ENCODE assay signal across 9 cellular contexts in the genomic region with DNA sequence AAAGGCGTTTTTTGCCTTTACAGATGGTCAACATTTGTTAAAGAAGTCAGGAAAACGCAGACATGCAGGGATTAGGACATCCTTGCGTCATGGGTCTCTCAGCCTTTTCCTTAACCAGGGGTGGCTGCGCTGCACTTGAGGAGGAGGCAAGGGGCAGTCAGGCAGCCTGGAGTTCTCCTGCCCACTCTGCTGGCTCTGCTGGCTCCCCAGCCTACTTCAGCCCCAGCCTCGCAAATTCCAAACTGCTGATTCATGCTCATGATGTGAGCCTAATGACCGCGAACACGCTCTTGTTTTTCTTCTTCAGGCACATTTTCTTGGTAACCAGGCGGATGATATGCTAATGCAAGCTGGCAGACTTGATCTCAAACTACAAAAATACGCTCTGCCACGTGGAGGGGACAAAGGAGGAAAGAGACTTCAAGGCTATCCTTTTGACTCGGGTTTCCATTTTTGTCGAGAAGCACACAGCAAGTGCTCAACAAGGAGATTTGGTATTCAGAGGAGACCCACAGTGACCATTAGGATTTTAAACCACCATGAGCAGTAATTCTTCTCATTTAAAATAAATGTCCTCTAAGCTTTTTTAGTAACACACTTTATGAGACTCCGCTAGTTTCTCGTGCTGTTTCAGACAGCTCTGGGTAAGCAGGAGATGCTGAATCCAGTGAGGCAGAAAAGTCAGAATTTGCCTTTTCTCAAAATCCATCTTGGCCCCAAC.
A peak's percentile ranks its signal among the peaks of the same experiment; 100 is the strongest.
DNase-seq lines count a peak whose midpoint lies in the region; ATAC-seq and TF ChIP-seq lines count a peak whose summit lies in the region.
"Had no signal": no experiment of that assay in that cellular context is flagged by ENCODE, and none has a peak within 500 bp of the region (broad histone marks: within the 10 kb centered on the region; RNA-seq: fewer than 3 reads in every experiment).

No MANE protein-coding gene starts in this region.

- intact Hi-C loops in ovary (cut with DNase I): no loop called here

- ATAC-seq in GM21737 (IDR thresholded peaks at IDR 0.05; ENCODE audit: unreplicated experiment): no peak
- no peak for ATAC-seq in stimulated activated memory B cell treated with anti-CD40 and anti-IgM and Interleukin-4, amounts not matched to agents 10 μg/mL and 1 μg/mL and 100 μg/mL, for 72 hours

- no peaks in the 10 kb centered on the region for H3K9me3 Mint-ChIP-seq in stimulated activated memory B cell treated with anti-CD40 and anti-IgM and Interleukin-4, amounts not matched to agents 10 μg/mL and 1 μg/mL and 100 μg/mL, for 72 hours
- H3K9me3 Mint-ChIP-seq: memory B cell had no signal

- no peak overlapping the region for H3K27ac Mint-ChIP-seq in stimulated activated memory B cell treated with anti-CD40 and anti-IgM and Interleukin-4, amounts not matched to agents 10 μg/mL and 1 μg/mL and 100 μg/mL, for 72 hours
- H3K27ac Mint-ChIP-seq: memory B cell had no signal

- H3K27me3 Mint-ChIP-seq in stimulated activated memory B cell treated with anti-CD40 and anti-IgM and Interleukin-4, amounts not matched to agents 10 μg/mL and 1 μg/mL and 100 μg/mL, for 72 hours: peaks cover 18% of the 10 kb centered on the region

- TF ChIP-seq POLR2A in ovary (IDR thresholded peaks at IDR 0.05): no peak

- H3K4me3 ChIP-seq in BJ (ENCODE audit: low read depth, low read length): peak overlapping the region; percentile 5; the same call in 1 of the 2 replicates
- peak overlapping the region; percentile 78 for H3K4me3 ChIP-seq in adipocyte (ENCODE audit: low read length)
- no peak overlapping the region for H3K4me3 ChIP-seq in cardiac muscle cell
- H3K4me3 ChIP-seq in ovary: peak overlapping the region; percentile 8

- TF ChIP-seq CTCF in BJ (IDR thresholded peaks at IDR 0.05; ENCODE audit: insufficient read depth, low read depth, low read length) (no peak), cardiac muscle cell (IDR thresholded peaks at IDR 0.05; ENCODE audit: low read depth, low read length) (peak; percentile 16), ovary (IDR thresholded peaks at IDR 0.05) (no peak)

- TF ChIP-seq EP300 in ovary (IDR thresholded peaks at IDR 0.05): no peak

- no peak overlapping the region for H3K27ac ChIP-seq in cardiac muscle cell
- peak overlapping the region; percentile 15 to 71 for H3K27ac ChIP-seq in ovary

- in situ Hi-C loops in KBM-7 (cut with MboI; ENCODE audit: low pct_unique_long_range_greater_than_20kb, low sequenced_read_pairs): no loop called here

- no peaks in the 10 kb centered on the region for H3K36me3 ChIP-seq in BJ (ENCODE audit: control insufficient read depth, insufficient read depth, low read length)
- H3K36me3 ChIP-seq in adipocyte (ENCODE audit: control insufficient read depth, insufficient read depth, low read length, severe bottlenecking): no peaks in the 10 kb centered on the region
- no peaks in the 10 kb centered on the region for H3K36me3 ChIP-seq in cardiac muscle cell
- no peaks in the 10 kb centered on the region for H3K36me3 ChIP-seq in ovary

- peak overlapping the region; percentile 85 for H3K9ac ChIP-seq in adipocyte (ENCODE audit: low read length)

- peaks cover 35% of the 10 kb centered on the region for H3K4me1 ChIP-seq in adipocyte (ENCODE audit: control insufficient read depth, insufficient read depth, low read length)
- no peaks in the 10 kb centered on the region for H3K4me1 ChIP-seq in cardiac muscle cell (ENCODE audit: low read depth)
- H3K4me1 ChIP-seq in ovary (ENCODE audit: insufficient read depth): peaks cover 4% of the 10 kb centered on the region

- H3K9me3 ChIP-seq in adipocyte (ENCODE audit: control insufficient read depth, low read length) (no peaks in the 10 kb centered on the region), cardiac muscle cell (ENCODE audit: low read depth) (no peaks in the 10 kb centered on the region), ovary (no peaks in the 10 kb centered on the region)

- POLR2A ChIA-PET in BJ (lab: Charles Lee): interaction anchor here (0.5 kb wide), 1 partner anchor 83 kb away, joined by 5 read pairs; no protein-coding TSS in a partner anchor

- peak; percentile 95 for DNase-seq in BJ (ENCODE audit: low read depth)
- peak; percentile 87 for DNase-seq in KBM-7
- peak; percentile 97 for DNase-seq in adipocyte (ENCODE audit: low read depth)
- DNase-seq in cardiac muscle cell (ENCODE audit: low read depth in 1 of 2, low spot score in 1 of 2): peak; percentile 61 to 99
- DNase-seq in ovary: peak; percentile 62 to 76 (median 71)
- DNase-seq in NCI-H1694 (lab: John Stamatoyannopoulos, UW): no peak

- 7 to 19% (median 10%) methylated on average over 15 of the region's 15 CpGs for WGBS in ovary, 3 donors

- H3K27me3 ChIP-seq in BJ (ENCODE audit: control insufficient read depth, insufficient read depth, low read length) (no peaks in the 10 kb centered on the region), adipocyte (replicated peaks; ENCODE audit: control insufficient read depth, insufficient read depth, low read length) (no peaks in the 10 kb centered on the region), cardiac muscle cell (no peaks in the 10 kb centered on the region), ovary (no peaks in the 10 kb centered on the region)

- no peaks in the 10 kb centered on the region for H3K36me3 Mint-ChIP-seq in stimulated activated memory B cell treated with anti-CD40 and anti-IgM and Interleukin-4, amounts not matched to agents 10 μg/mL and 1 μg/mL and 100 μg/mL, for 72 hours
- H3K36me3 Mint-ChIP-seq: memory B cell had no signal

- H3K4me1 Mint-ChIP-seq in stimulated activated memory B cell treated with anti-CD40 and anti-IgM and Interleukin-4, amounts not matched to agents 10 μg/mL and 1 μg/mL and 100 μg/mL, for 72 hours: no peaks in the 10 kb centered on the region

- CTCF ChIA-PET in BJ (lab: Yijun Ruan, JAX): interaction anchor here (0.7 kb wide), 1 partner anchor 8 kb away, joined by 5 read pairs; no protein-coding TSS in a partner anchor

- H3K4me3 Mint-ChIP-seq in stimulated activated memory B cell treated with anti-CD40 and anti-IgM and Interleukin-4, amounts not matched to agents 10 μg/mL and 1 μg/mL and 100 μg/mL, for 72 hours: no peak overlapping the region
- H3K4me3 Mint-ChIP-seq: memory B cell had no signal
